In the genomic region with DNA sequence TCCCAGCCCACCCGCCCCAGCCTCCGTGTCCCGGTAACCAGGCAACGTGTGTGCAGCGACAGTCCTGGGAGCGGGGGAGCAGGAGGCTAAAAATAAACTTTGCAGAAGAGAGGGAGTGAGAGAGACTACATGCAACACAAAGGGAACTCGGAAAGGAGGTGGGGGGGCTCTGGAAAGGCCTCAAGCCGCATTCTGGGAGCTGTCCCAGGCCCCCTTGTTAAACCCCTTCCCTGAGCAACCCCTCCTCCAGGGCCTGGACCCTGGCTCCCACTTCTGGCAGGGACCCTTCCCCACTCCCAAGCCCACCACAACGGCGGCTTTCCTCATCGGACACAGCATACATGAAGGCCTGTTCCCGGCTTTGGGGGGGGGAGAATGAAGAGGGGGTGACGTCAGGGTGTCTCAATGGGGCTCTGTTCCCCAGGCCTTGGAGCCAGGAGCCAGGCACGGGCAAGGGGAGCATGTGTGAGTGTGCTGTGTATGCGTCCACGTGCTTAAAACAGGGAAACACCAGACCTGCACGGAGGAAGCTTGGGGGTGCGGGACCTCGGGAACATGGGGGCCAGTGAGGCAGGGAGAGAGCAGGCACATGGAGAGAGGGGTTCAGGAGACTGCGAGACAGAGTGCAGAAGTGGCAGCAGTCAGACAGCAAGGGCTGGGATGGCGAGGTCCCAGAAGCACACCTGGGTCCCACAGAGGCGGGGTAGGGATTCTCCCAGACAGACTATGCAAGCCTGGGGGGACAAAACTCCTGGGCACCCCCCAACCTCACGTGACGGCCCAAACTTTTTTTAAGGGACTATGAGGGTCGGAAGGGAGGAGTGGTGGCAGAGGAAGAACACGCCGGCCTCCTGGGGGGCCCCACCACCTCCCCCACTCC, we compare ENCODE assay signal across 1 cellular context.
TF ChIP-seq lines count a peak whose summit lies in the region.

No MANE protein-coding gene starts in this region.

TF ChIP-seq in GM12878, 131 proteins besides CTCF, POLR2A, EP300 and RAD21:
- no peak for TF ChIP-seq CHD4 (IDR thresholded peaks at IDR 0.05)
- TF ChIP-seq FOS (IDR thresholded peaks at IDR 0.05; ENCODE audit: borderline replicate concordance, extremely low read depth, insufficient read length): no peak
- no peak for TF ChIP-seq NFYA (IDR thresholded peaks at IDR 0.05; ENCODE audit: borderline replicate concordance, low read depth, low read length)
- no peak for TF ChIP-seq MLLT1 (IDR thresholded peaks at IDR 0.05)
- TF ChIP-seq, protein P1, sequence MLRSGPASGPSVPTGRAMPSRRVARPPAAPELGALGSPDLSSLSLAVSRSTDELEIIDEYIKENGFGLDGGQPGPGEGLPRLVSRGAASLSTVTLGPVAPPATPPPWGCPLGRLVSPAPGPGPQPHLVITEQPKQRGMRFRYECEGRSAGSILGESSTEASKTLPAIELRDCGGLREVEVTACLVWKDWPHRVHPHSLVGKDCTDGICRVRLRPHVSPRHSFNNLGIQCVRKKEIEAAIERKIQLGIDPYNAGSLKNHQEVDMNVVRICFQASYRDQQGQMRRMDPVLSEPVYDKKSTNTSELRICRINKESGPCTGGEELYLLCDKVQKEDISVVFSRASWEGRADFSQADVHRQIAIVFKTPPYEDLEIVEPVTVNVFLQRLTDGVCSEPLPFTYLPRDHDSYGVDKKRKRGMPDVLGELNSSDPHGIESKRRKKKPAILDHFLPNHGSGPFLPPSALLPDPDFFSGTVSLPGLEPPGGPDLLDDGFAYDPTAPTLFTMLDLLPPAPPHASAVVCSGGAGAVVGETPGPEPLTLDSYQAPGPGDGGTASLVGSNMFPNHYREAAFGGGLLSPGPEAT (IDR thresholded peaks at IDR 0.05; ENCODE audit: low read depth): no peak
- TF ChIP-seq SUZ12 (IDR thresholded peaks at IDR 0.05; ENCODE audit: unreplicated experiment): no peak
- TF ChIP-seq BHLHE40 (IDR thresholded peaks at IDR 0.05; ENCODE audit: borderline replicate concordance in 1 of 2, low read depth in 2 of 2, low read length in 1 of 2): peak; percentile 34 to 61
- TF ChIP-seq STAT3 (IDR thresholded peaks at IDR 0.05; ENCODE audit: low read depth, low read length): no peak
- TF ChIP-seq ZNF274 (IDR thresholded peaks at IDR 0.05; ENCODE audit: insufficient read depth, insufficient read length): no peak
- no peak for TF ChIP-seq SREBF1 (IDR thresholded peaks at IDR 0.05; ENCODE audit: low read length)
- TF ChIP-seq EED (IDR thresholded peaks at IDR 0.05; ENCODE audit: low read depth): peak; percentile 5; the same call in 1 of the 2 replicates
- TF ChIP-seq MXI1 (IDR thresholded peaks at IDR 0.05; ENCODE audit: low read depth, low read length): peak; percentile 28; the same call in 1 of the 2 replicates
- TF ChIP-seq EGR1 (IDR thresholded peaks at IDR 0.05; ENCODE audit: borderline replicate concordance in 1 of 2, low read depth in 2 of 2, low read length in 2 of 2): no peak
- TF ChIP-seq YY1 (IDR thresholded peaks at IDR 0.05; ENCODE audit: low read depth, low read length): no peak
- no peak for TF ChIP-seq CEBPB (IDR thresholded peaks at IDR 0.05; ENCODE audit: borderline replicate concordance in 1 of 2, low read depth in 2 of 2, low read length in 2 of 2)
- no peak for TF ChIP-seq CHD1 (IDR thresholded peaks at IDR 0.05; ENCODE audit: low read depth, low read length)
- no peak for TF ChIP-seq MYC (IDR thresholded peaks at IDR 0.05; ENCODE audit: insufficient read depth, insufficient read length, insufficient replicate concordance, low read length, severe bottlenecking)
- peak; percentile 37; the same call in 1 of the 2 replicates for TF ChIP-seq HDGF (IDR thresholded peaks at IDR 0.05)
- no peak for TF ChIP-seq POU2F2 (IDR thresholded peaks at IDR 0.05; ENCODE audit: borderline replicate concordance, low read depth, low read length)
- TF ChIP-seq, protein P2, sequence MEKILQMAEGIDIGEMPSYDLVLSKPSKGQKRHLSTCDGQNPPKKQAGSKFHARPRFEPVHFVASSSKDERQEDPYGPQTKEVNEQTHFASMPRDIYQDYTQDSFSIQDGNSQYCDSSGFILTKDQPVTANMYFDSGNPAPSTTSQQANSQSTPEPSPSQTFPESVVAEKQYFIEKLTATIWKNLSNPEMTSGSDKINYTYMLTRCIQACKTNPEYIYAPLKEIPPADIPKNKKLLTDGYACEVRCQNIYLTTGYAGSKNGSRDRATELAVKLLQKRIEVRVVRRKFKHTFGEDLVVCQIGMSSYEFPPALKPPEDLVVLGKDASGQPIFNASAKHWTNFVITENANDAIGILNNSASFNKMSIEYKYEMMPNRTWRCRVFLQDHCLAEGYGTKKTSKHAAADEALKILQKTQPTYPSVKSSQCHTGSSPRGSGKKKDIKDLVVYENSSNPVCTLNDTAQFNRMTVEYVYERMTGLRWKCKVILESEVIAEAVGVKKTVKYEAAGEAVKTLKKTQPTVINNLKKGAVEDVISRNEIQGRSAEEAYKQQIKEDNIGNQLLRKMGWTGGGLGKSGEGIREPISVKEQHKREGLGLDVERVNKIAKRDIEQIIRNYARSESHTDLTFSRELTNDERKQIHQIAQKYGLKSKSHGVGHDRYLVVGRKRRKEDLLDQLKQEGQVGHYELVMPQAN (conservative IDR thresholded peaks at IDR 0.05): 0 out of 2 replicates have a peak, but pooled peaks have one; percentile 15
- TF ChIP-seq MAX (IDR thresholded peaks at IDR 0.05; ENCODE audit: low read depth, low read length): no peak
- no peak for TF ChIP-seq ZNF207 (IDR thresholded peaks at IDR 0.05; ENCODE audit: borderline replicate concordance)
- TF ChIP-seq, protein P3, sequence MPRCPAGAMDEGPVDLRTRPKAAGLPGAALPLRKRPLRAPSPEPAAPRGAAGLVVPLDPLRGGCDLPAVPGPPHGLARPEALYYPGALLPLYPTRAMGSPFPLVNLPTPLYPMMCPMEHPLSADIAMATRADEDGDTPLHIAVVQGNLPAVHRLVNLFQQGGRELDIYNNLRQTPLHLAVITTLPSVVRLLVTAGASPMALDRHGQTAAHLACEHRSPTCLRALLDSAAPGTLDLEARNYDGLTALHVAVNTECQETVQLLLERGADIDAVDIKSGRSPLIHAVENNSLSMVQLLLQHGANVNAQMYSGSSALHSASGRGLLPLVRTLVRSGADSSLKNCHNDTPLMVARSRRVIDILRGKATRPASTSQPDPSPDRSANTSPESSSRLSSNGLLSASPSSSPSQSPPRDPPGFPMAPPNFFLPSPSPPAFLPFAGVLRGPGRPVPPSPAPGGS (IDR thresholded peaks at IDR 0.05; ENCODE audit: borderline replicate concordance, insufficient read depth, low read depth, low read length, poor library complexity, severe bottlenecking): no peak
- TF ChIP-seq RCOR1 (conservative IDR thresholded peaks at IDR 0.05; ENCODE audit: low read depth, low read length): no peak
- no peak for TF ChIP-seq POLR2AphosphoS5 (IDR thresholded peaks at IDR 0.05; ENCODE audit: low read length)
- 0 out of 2 replicates have a peak, but pooled peaks have one; percentile 46 for TF ChIP-seq GATAD2B (conservative IDR thresholded peaks at IDR 0.05; ENCODE audit: low read depth)
- TF ChIP-seq NFIC (IDR thresholded peaks at IDR 0.05; ENCODE audit: low read depth, low read length): no peak; the same call in 1 of the 2 replicates
- TF ChIP-seq LARP7 (IDR thresholded peaks at IDR 0.05): 0 out of 2 replicates have a peak, but pooled peaks have one; percentile 3
- TF ChIP-seq BCL11A (IDR thresholded peaks at IDR 0.05; ENCODE audit: low read depth, low read length): no peak
- no peak for TF ChIP-seq SUPT20H (IDR thresholded peaks at IDR 0.05; ENCODE audit: borderline replicate concordance, control insufficient read depth, low read depth, low read length)
- TF ChIP-seq ATF7 (IDR thresholded peaks at IDR 0.05; ENCODE audit: low read depth): peak; percentile 72; the same call in 1 of the 2 replicates
- 0 out of 2 replicates have a peak, but pooled peaks have one; percentile 3 for TF ChIP-seq CREB1 (IDR thresholded peaks at IDR 0.05; ENCODE audit: low read depth)
- no peak for TF ChIP-seq DPF2 (IDR thresholded peaks at IDR 0.05)
- no peak for TF ChIP-seq KLF5 (IDR thresholded peaks at IDR 0.05; ENCODE audit: partially characterized antibody)
- TF ChIP-seq IRF4 (IDR thresholded peaks at IDR 0.05; ENCODE audit: low read depth, low read length): no peak
